ENCODE assay signal across 8 cellular contexts in genomic region chr4:84583871-84584373, GRCh38. TPM values are rescaled to one million over a fixed set of nuclear protein-coding genes. Genes with fewer than 3 reads are reported as not detected.
DNase-seq lines count a peak whose midpoint lies in the region; ATAC-seq, FAIRE-seq and TF ChIP-seq lines count a peak whose summit lies in the region.

No MANE protein-coding gene starts in this region.

- H3K36me3 ChIP-seq in BLaER1 treated with 17β-estradiol and CSF1 and Interleukin-3, amounts not matched to agents 10 nM and 100 nM = peaks cover 0 to 4% (median 0%) of the 10 kb centered on the region in 11 experiments; a peak in 1 of 22 replicates

- H3K4me1 ChIP-seq in BLaER1 treated with 17β-estradiol and CSF1 and Interleukin-3, amounts not matched to agents 10 nM and 100 nM = peaks cover 0 to 10% (median 6%) of the 10 kb centered on the region in 10 experiments; a peak in 6 of 20 replicates

- peaks cover 0 to 5% (median 0%) of the 10 kb centered on the region in 11 experiments; a peak in 1 of 22 replicates for H4K20me1 ChIP-seq in BLaER1 treated with 17β-estradiol and CSF1 and Interleukin-3, amounts not matched to agents 10 nM and 100 nM

- no peak for FAIRE-seq in HTR-8/SVneo (lab: Jason Lieb, UNC)

- H3K4me3 ChIP-seq in BLaER1 treated with 17β-estradiol and CSF1 and Interleukin-3, amounts not matched to agents 10 nM and 100 nM = peak overlapping the region; percentile 61 to 73 (median 66); a peak in 17 of 20 replicates

- peak overlapping the region; percentile 78 to 92 (median 86) for H3K4me2 ChIP-seq in BLaER1 treated with 17β-estradiol and CSF1 and Interleukin-3, amounts not matched to agents 10 nM and 100 nM

- H3K9me3 ChIP-seq in BLaER1 treated with 17β-estradiol and CSF1 and Interleukin-3, amounts not matched to agents 10 nM and 100 nM (replicated peaks in 1 of 11) = peaks cover 23 to 40% (median 30%) of the 10 kb centered on the region in 11 experiments

- H3K9ac ChIP-seq in BLaER1 treated with 17β-estradiol and CSF1 and Interleukin-3, amounts not matched to agents 10 nM and 100 nM = peak overlapping the region in 2 of 11 experiments; percentile 60; a peak in 2 of 22 replicates

- TF ChIP-seq CTCF in brain (conservative IDR thresholded peaks at IDR 0.05) = no peak

- DNase-seq in HTR-8/SVneo (ENCODE audit: insufficient read length, low spot score) = peak; percentile 8
- DNase-seq in memory B cell (ENCODE audit: low spot score in 2 of 2) = no peak
- no peak for DNase-seq in SK-N-DZ (ENCODE audit: low spot score)
- DNase-seq in NCI-H1092 (lab: John Stamatoyannopoulos, UW) = no peak
- no peak for DNase-seq in DMS53 treated with DMSO at 0.1 percent for 48 hours (lab: John Stamatoyannopoulos, UW; ENCODE audit: unreplicated experiment)

- ATAC-seq in memory B cell (ENCODE audit: low read depth) (peak; percentile 23), HG03439 (IDR thresholded peaks at IDR 0.05; ENCODE audit: unreplicated experiment) (no peak)

- H3K27ac Mint-ChIP-seq in brain (peak overlapping the region in 3 of 5 experiments; percentile 11 to 82 (median 63)), memory B cell (no peak overlapping the region)

- no peak overlapping the region for H3K27ac ChIP-seq in BLaER1 treated with 17β-estradiol and CSF1 and Interleukin-3, amounts not matched to agents 10 nM and 100 nM

- H3K4me3 Mint-ChIP-seq in brain (peak overlapping the region; percentile 89 to 91 (median 90)), memory B cell (peak overlapping the region; percentile 72)

- H3K36me3 Mint-ChIP-seq in brain (peaks cover 11% of the 10 kb centered on the region), memory B cell (peaks cover 3% of the 10 kb centered on the region)

- H3K27me3 Mint-ChIP-seq in brain (peaks cover 63% of the 10 kb centered on the region), memory B cell (peaks cover 25% of the 10 kb centered on the region)

- H3K9me3 Mint-ChIP-seq in brain (peaks cover 0 to 12% (median 4%) of the 10 kb centered on the region in 5 experiments), memory B cell (peaks cover 7% of the 10 kb centered on the region)

- H3K4me1 Mint-ChIP-seq in brain (peaks cover 23% of the 10 kb centered on the region), memory B cell (peaks cover 11% of the 10 kb centered on the region)

- peaks cover 28 to 52% (median 47%) of the 10 kb centered on the region in 11 experiments for H3K27me3 ChIP-seq in BLaER1 treated with 17β-estradiol and CSF1 and Interleukin-3, amounts not matched to agents 10 nM and 100 nM

RNA-seq across cellular contexts. Expression of gene CDS1, which starts 1.0 kb away (rescaled TPM):
- polyA plus RNA-seq in brain (ENCODE audit: insufficient read depth, low read depth, low replicate concordance) = 2.4 TPM
- polyA plus RNA-seq in SK-N-DZ (2014; cell fraction: cytosol; rRNA removed) = 0.54 and 0.93 TPM in 2 replicates
- 1.1 and 1.8 TPM in 2 replicates for polyA plus RNA-seq in SK-N-DZ (2014; cell fraction: nucleus; rRNA removed)
